8 cellular contexts compared by ENCODE assay signal in genomic region chr2:11344342-11344955, GRCh38. TPM values are rescaled to one million over a fixed set of nuclear protein-coding genes. Genes with fewer than 3 reads are reported as not detected.
DNase-seq lines count a peak whose midpoint lies in the region; ATAC-seq and TF ChIP-seq lines count a peak whose summit lies in the region.

Gene ROCK2, minus strand, starts transcription at chr2:11344636. Its CDS starts 500 bp downstream, at chr2:11344136.

- peak; percentile 84 for TF ChIP-seq POLR2A in GM19099 (IDR thresholded peaks at IDR 0.05; ENCODE audit: extremely low read depth, insufficient read length, low read depth)
- TF ChIP-seq POLR2A in right lobe of liver (IDR thresholded peaks at IDR 0.05): peak; percentile 71

- H3K4me1 ChIP-seq in right lobe of liver: peaks cover 0 to 46% (median 11%) of the 10 kb centered on the region in 4 donors

- WGBS in right lobe of liver (ENCODE audit: insufficient coverage, low coverage, low lambda C conversion rate, missing lambda C conversion rate): under 1% methylated on average over 21 of the region's 90 CpGs

- peak within 1 kb of the TSS; percentile 72 to 92 (median 87) for H3K4me3 ChIP-seq in right lobe of liver

- H3K36me3 ChIP-seq in right lobe of liver: no peaks in the 10 kb centered on the region

- no peaks in the 10 kb centered on the region for H3K27me3 ChIP-seq in right lobe of liver

- peak within 1 kb of the TSS; percentile 96 to 99 (median 97) for H3K27ac ChIP-seq in right lobe of liver

- peak; percentile 84 for DNase-seq in Ammon's horn (ENCODE audit: low spot score)
- peak; percentile 74 to 92 for DNase-seq in NCI-H526 (lab: John Stamatoyannopoulos, UW)
- DNase-seq in activated CD4-positive, alpha-beta T cell treated with anti-CD3 and anti-CD28 coated beads, Interleukin-2, amount 50 U/mL, for 24 hours (ENCODE audit: low read depth in 1 of 2, low spot score in 1 of 2): peak; percentile 51 to 57
- DNase-seq in dermis microvascular lymphatic vessel endothelial cell (ENCODE audit: low read depth in 2 of 2): peak; percentile 50 to 86
- peak; percentile 91 to 93 (median 93) for DNase-seq in right lobe of liver
- peak; percentile 55 to 57 for DNase-seq in stimulated activated CD4-positive, alpha-beta T cell treated with anti-CD3 and anti-CD28 coated beads, Interleukin-4, amount 100 ng/mL, for 48 hours (ENCODE audit: low read depth in 2 of 2)

- TF ChIP-seq CTCF in right lobe of liver (IDR thresholded peaks at IDR 0.05): no peak

- intact Hi-C loops in right lobe of liver (cut with DNase I): no loop called here

- ATAC-seq in HG03378 (IDR thresholded peaks at IDR 0.05; ENCODE audit: unreplicated experiment): peak; percentile 36
- peak; percentile 65 to 86 (median 71) for ATAC-seq in right lobe of liver

- H3K9me3 ChIP-seq in right lobe of liver: no peaks in the 10 kb centered on the region

RNA-seq across cellular contexts. Expression of gene ROCK2, which starts in this region (rescaled TPM):
- 33.9 and 39.0 TPM in 2 replicates for total RNA-seq in dermis microvascular lymphatic vessel endothelial cell
- total RNA-seq in right lobe of liver: 10 to 100 TPM; 11.6 to 23.9 (median 19.8) TPM

Comparison
In these comparisons a context has a peak if more than half of its experiments do, and no peak if none do; other contexts are left out.
1. Peak in every context shown above with its lines: DNase-seq, ATAC-seq, H3K4me3 ChIP-seq and H3K27ac ChIP-seq.